16 cellular contexts compared by ENCODE assay signal in genomic region chr20:40331249-40331648, GRCh38.
A peak's percentile ranks its signal among the peaks of the same experiment; 100 is the strongest.
DNase-seq lines count a peak whose midpoint lies in the region; ATAC-seq and TF ChIP-seq lines count a peak whose summit lies in the region.
"Had no signal": no experiment of that assay in that cellular context is flagged by ENCODE, and none has a peak within 500 bp of the region (broad histone marks: within the 10 kb centered on the region; RNA-seq: fewer than 3 reads in every experiment).

No MANE protein-coding gene starts in this region.

- no peaks in the 10 kb centered on the region for H3K79me1 ChIP-seq in mesendoderm (ENCODE audit: low read length)

- TF ChIP-seq POLR2A in spleen (IDR thresholded peaks at IDR 0.05) (no peak), erythroblast (IDR thresholded peaks at IDR 0.05; ENCODE audit: low read length) (no peak)

- H3K27ac Mint-ChIP-seq in activated naive CD4-positive, alpha-beta T cell treated with anti-CD3 and anti-CD28 coated beads, Interleukin-2, amount 50 U/mL, for 72 hours: no peak overlapping the region
- H3K27ac Mint-ChIP-seq: CD4-positive, alpha-beta memory T cell had no signal

- POLR2A ChIA-PET in HEK293 (lab: Yijun Ruan, JAX): no interaction called here

- H3K9me3 Mint-ChIP-seq in activated naive CD4-positive, alpha-beta T cell treated with anti-CD3 and anti-CD28 coated beads, Interleukin-2, amount 50 U/mL, for 72 hours: peaks cover 0 to 4% of the 10 kb centered on the region in 2 donors

- ATAC-seq in GM19328 (IDR thresholded peaks at IDR 0.05; ENCODE audit: unreplicated experiment): no peak
- ATAC-seq in activated naive CD4-positive, alpha-beta T cell treated with anti-CD3 and anti-CD28 coated beads, Interleukin-2, amount 50 U/mL, for 72 hours: no peak

- H3K23ac ChIP-seq in mesendoderm (ENCODE audit: low read length): no peak overlapping the region

- H2AK5ac ChIP-seq in mesendoderm (ENCODE audit: low read length): no peak overlapping the region

- H3K36me3 ChIP-seq in HEK293 (ENCODE audit: control insufficient read depth in 2 of 2, insufficient read depth in 1 of 2, low read length in 2 of 2): no peaks in the 10 kb centered on the region
- H3K36me3 ChIP-seq in esophagus (ENCODE audit: control insufficient read depth in 2 of 2, insufficient read depth in 2 of 2, low read length in 1 of 2): no peaks in the 10 kb centered on the region
- H3K36me3 ChIP-seq in mesendoderm (ENCODE audit: control insufficient read depth, insufficient read depth, low read length): no peaks in the 10 kb centered on the region
- no peaks in the 10 kb centered on the region for H3K36me3 ChIP-seq in spleen

- H2BK5ac ChIP-seq in mesendoderm (ENCODE audit: low read length): no peak overlapping the region

- H3K9ac ChIP-seq in mesendoderm (ENCODE audit: low read length): no peak overlapping the region
- H3K9ac ChIP-seq: GM23248 had no signal

- H3K27me3 ChIP-seq in esophagus (ENCODE audit: control insufficient read depth in 1 of 2, insufficient read depth in 2 of 2, low read length in 2 of 2) (no peaks in the 10 kb centered on the region), mesendoderm (ENCODE audit: insufficient read depth, low read length, poor library complexity) (no peaks in the 10 kb centered on the region), spleen (replicated peaks in 1 of 7) (no peaks in the 10 kb centered on the region)

- H3K79me2 ChIP-seq in mesendoderm (ENCODE audit: control insufficient read depth, insufficient read depth, low read length): no peaks in the 10 kb centered on the region

- no peak overlapping the region for H3K56ac ChIP-seq in mesendoderm (ENCODE audit: low read length)

- H3K4me3 ChIP-seq in HEK293 (ENCODE audit: low read depth, low read length) (no peak overlapping the region), esophagus (ENCODE audit: low read depth in 1 of 2, low read length in 2 of 2) (no peak overlapping the region), mesendoderm (ENCODE audit: low read length) (no peak overlapping the region), spleen (no peak overlapping the region)
- H3K4me3 ChIP-seq: GM23248 had no signal

- H2BK120ac ChIP-seq in mesendoderm (ENCODE audit: low read depth, low read length): no peak overlapping the region

- CTCF ChIA-PET in HEK293 (lab: Yijun Ruan, JAX): no interaction called here

- no peak overlapping the region for H4K8ac ChIP-seq in mesendoderm (ENCODE audit: low read depth, low read length)

- no peak overlapping the region for H3K4ac ChIP-seq in mesendoderm (ENCODE audit: low read depth, low read length)

- no peaks in the 10 kb centered on the region for H3K9me3 ChIP-seq in HEK293 (ENCODE audit: control insufficient read depth, insufficient read depth, low read depth, low read length)
- H3K9me3 ChIP-seq in esophagus (ENCODE audit: control insufficient read depth in 2 of 2, insufficient read depth in 1 of 2, low read depth in 1 of 2, low read length in 1 of 2): no peaks in the 10 kb centered on the region
- no peaks in the 10 kb centered on the region for H3K9me3 ChIP-seq in spleen

- H3K4me2 ChIP-seq in mesendoderm (ENCODE audit: low read length): no peak overlapping the region

- H3K4me1 ChIP-seq in HEK293 (ENCODE audit: control insufficient read depth, insufficient read depth, low read length) (no peaks in the 10 kb centered on the region), esophagus (ENCODE audit: control insufficient read depth in 2 of 2, insufficient read depth in 2 of 2, low read length in 1 of 2) (peaks cover 0 to 8% of the 10 kb centered on the region in 2 donors), mesendoderm (ENCODE audit: control insufficient read depth, low read depth, low read length) (no peaks in the 10 kb centered on the region), spleen (peaks cover 0 to 20% (median 7%) of the 10 kb centered on the region in 6 donors)

- H3K36me3 Mint-ChIP-seq in activated naive CD4-positive, alpha-beta T cell treated with anti-CD3 and anti-CD28 coated beads, Interleukin-2, amount 50 U/mL, for 72 hours: peaks cover 0 to 4% of the 10 kb centered on the region in 2 donors
- H3K36me3 Mint-ChIP-seq: CD4-positive, alpha-beta memory T cell had no signal

- intact Hi-C loops in spleen (cut with DNase I; ENCODE audit: low total_unique reads): no loop called here

- H4K5ac ChIP-seq in mesendoderm (ENCODE audit: low read length): no peak overlapping the region

- 80 to 90% methylated on average over 3 of the region's 3 CpGs for WGBS in esophagus, 2 donors
- no CpG with 5 or more reads among the region's 3 CpGs for WGBS in mesendoderm (ENCODE audit: extremely low coverage, insufficient coverage, low lambda C conversion rate)
- WGBS in spleen, 5 donors: 60 to 76% (median 65%) methylated on average over 3 of the region's 3 CpGs

- peak overlapping the region; percentile 46 for H2BK15ac ChIP-seq in mesendoderm (replicated peaks; ENCODE audit: low read depth)

- TF ChIP-seq CTCF in HEK293 (tag by site-specific recombination; IDR thresholded peaks at IDR 0.05): no peak
- TF ChIP-seq CTCF in spleen (IDR thresholded peaks at IDR 0.05 in 8 of 11, conservative IDR thresholded peaks at IDR 0.05 in 3 of 11): no peak

- H3K27ac ChIP-seq in HEK293 (ENCODE audit: extremely low read depth, low read depth, low read length): no peak overlapping the region
- peak overlapping the region; percentile 2 to 39 for H3K27ac ChIP-seq in esophagus (ENCODE audit: low read depth in 2 of 2, low read length in 1 of 2)
- H3K27ac ChIP-seq in mesendoderm (ENCODE audit: low read depth, low read length): no peak overlapping the region
- peak overlapping the region in 5 of 8 donors; percentile 9 to 68 (median 56) for H3K27ac ChIP-seq in spleen
- H3K27ac ChIP-seq: GM23248 had no signal

- H3K18ac ChIP-seq in mesendoderm (ENCODE audit: low read length): no peak overlapping the region

- DNase-seq in mesendoderm: no peak
- DNase-seq in spleen: no peak
- DNase-seq in activated naive CD4-positive, alpha-beta T cell treated with anti-CD3 and anti-CD28 coated beads, Interleukin-2, amount 50 U/mL, for 72 hours (ENCODE audit: low spot score in 2 of 2): no peak
- no peak for DNase-seq in erythroblast (lab: John Stamatoyannopoulos, UW)
- DNase-seq: C1 segment of cervical spinal cord; Calu3; CD4-positive, alpha-beta memory T cell; COR-L47; DMS53; DMS79 treated with DMSO at 0.1 percent for 48 hours; GM23248; H7; HCEC 1CT had no signal

TF ChIP-seq in HEK293, 187 proteins besides CTCF, POLR2A, EP300 and RAD21:
- TF ChIP-seq ZNF791 (tag by site-specific recombination; IDR thresholded peaks at IDR 0.05) (no peak), GLIS1 (tag by site-specific recombination; IDR thresholded peaks at IDR 0.05) (peak; percentile 46), ZNF514 (tag by site-specific recombination; IDR thresholded peaks at IDR 0.05) (no peak), ZNF513 (tag by site-specific recombination; IDR thresholded peaks at IDR 0.05) (no peak)

Comparison
In these comparisons a context has a peak if more than half of its experiments do, and no peak if none do; other contexts are left out.
1. H3K27ac ChIP-seq: peak in esophagus (2 of 2) and spleen (5 of 8); none in HEK293 (single experiment) and mesendoderm (single experiment).